In genomic region chr7:1159231-1159630, GRCh38 we compare ENCODE assay signal across 8 cellular contexts. TPM values are rescaled to one million over a fixed set of nuclear protein-coding genes. Genes with fewer than 3 reads are reported as not detected.
DNase-seq lines count a peak whose midpoint lies in the region; ATAC-seq and TF ChIP-seq lines count a peak whose summit lies in the region.
"Not testable (repeated sequence)": the region's sequence is repeated elsewhere in the genome, so short reads cannot be mapped to it uniquely, and the experiment has no call there.

No MANE protein-coding gene starts in this region.

- H3K36me3 ChIP-seq in HEK293 (ENCODE audit: control insufficient read depth in 2 of 2, insufficient read depth in 1 of 2, low read length in 2 of 2) (peaks cover 16 to 51% of the 10 kb centered on the region in 2 experiments; a peak in 2 of 3 replicates), iPS-18a (ENCODE audit: control insufficient read depth, low read depth, low read length) (peaks cover 13% of the 10 kb centered on the region)
- H3K36me3 ChIP-seq in SK-N-MC (ENCODE audit: insufficient read depth, low read length); endocrine pancreas (ENCODE audit: control insufficient read depth, insufficient read depth, low read length): not testable (repeated sequence)

- peak overlapping the region; percentile 88 for H3K4me3 Mint-ChIP-seq in activated naive CD8-positive, alpha-beta T cell treated with anti-CD3 and anti-CD28 coated beads for 36 hours
- H3K4me3 Mint-ChIP-seq in natural killer cell treated with Interleukin-12 subunit alpha and Interleukin-12 subunit beta and Interleukin-15 and Interleukin-18, amount 100 ng/mL, for 72 hours: peak overlapping the region; percentile 91
- peak overlapping the region; percentile 84 for H3K4me3 Mint-ChIP-seq in stimulated activated memory B cell treated with anti-CD40 and anti-IgM and Interleukin-4, amounts not matched to agents 10 μg/mL and 1 μg/mL and 100 μg/mL, for 72 hours

- not testable (repeated sequence) for H3K27ac ChIP-seq in AG04450 (ENCODE audit: low read depth, low read length); SK-N-MC; iPS-18a (ENCODE audit: low read length)
- peak overlapping the region; percentile 16; the same call in 1 of the 2 replicates for H3K27ac ChIP-seq in HEK293 (ENCODE audit: extremely low read depth, low read depth, low read length)

- peak overlapping the region; percentile 68 for H3K27ac Mint-ChIP-seq in activated naive CD8-positive, alpha-beta T cell treated with anti-CD3 and anti-CD28 coated beads for 36 hours
- H3K27ac Mint-ChIP-seq in natural killer cell treated with Interleukin-12 subunit alpha and Interleukin-12 subunit beta and Interleukin-15 and Interleukin-18, amount 100 ng/mL, for 72 hours: peak overlapping the region; percentile 69 to 89
- H3K27ac Mint-ChIP-seq in stimulated activated memory B cell treated with anti-CD40 and anti-IgM and Interleukin-4, amounts not matched to agents 10 μg/mL and 1 μg/mL and 100 μg/mL, for 72 hours: peak overlapping the region; percentile 94

- CTCF ChIA-PET in AG04450 (lab: Charles Lee): not testable (repeated sequence)
- CTCF ChIA-PET in HEK293 (lab: Yijun Ruan, JAX): interaction anchor here (0.7 to 3.3 kb wide), 4 partner anchors 17 to 24 kb away, joined by 3 to 13 read pairs (median 7); no protein-coding TSS in a partner anchor

- H3K4me1 ChIP-seq in HEK293 (ENCODE audit: control insufficient read depth, insufficient read depth, low read length); endocrine pancreas (ENCODE audit: control insufficient read depth, insufficient read depth, low read length); iPS-18a (ENCODE audit: control insufficient read depth, low read depth, low read length): not testable (repeated sequence)

- ATAC-seq in natural killer cell treated with Interleukin-12 subunit alpha and Interleukin-12 subunit beta and Interleukin-15 and Interleukin-18, amount 100 ng/mL, for 72 hours; stimulated activated memory B cell treated with anti-CD40 and anti-IgM and Interleukin-4, amounts not matched to agents 10 μg/mL and 1 μg/mL and 100 μg/mL, for 72 hours: not testable (repeated sequence)

- DNase-seq in AG04450 (ENCODE audit: low read depth, low spot score); SK-N-MC (ENCODE audit: low read depth, low spot score); activated naive CD8-positive, alpha-beta T cell treated with anti-CD3 and anti-CD28 coated beads for 36 hours; natural killer cell treated with Interleukin-12 subunit alpha and Interleukin-12 subunit beta and Interleukin-15 and Interleukin-18, amount 100 ng/mL, for 72 hours (ENCODE audit: low spot score): not testable (repeated sequence)

- H3K9me3 ChIP-seq in AG04450 (ENCODE audit: control insufficient read depth, insufficient read depth, low read length); HEK293 (ENCODE audit: control insufficient read depth, insufficient read depth, low read depth, low read length); SK-N-MC (ENCODE audit: low read depth, low read length); endocrine pancreas (ENCODE audit: control insufficient read depth, low read length); iPS-18a (ENCODE audit: control insufficient read depth, low read depth, low read length): not testable (repeated sequence)

- POLR2A ChIA-PET in AG04450 (lab: Yijun Ruan, JAX) (interaction anchor here (0.6 to 1.0 kb wide), 2 partner anchors 22 to 478 kb away, joined by 3 to 4 read pairs; no protein-coding TSS in a partner anchor), HEK293 (lab: Yijun Ruan, JAX) (interaction anchor here (0.9 to 1.9 kb wide), 2 partner anchors 11 to 20 kb away, joined by 3 to 11 read pairs; no protein-coding TSS in a partner anchor)

- H3K27me3 ChIP-seq in AG04450 (ENCODE audit: control insufficient read depth, insufficient read depth, low read length); endocrine pancreas (ENCODE audit: control insufficient read depth, insufficient read depth, low read length); iPS-18a (ENCODE audit: control insufficient read depth, insufficient read depth, low read length): not testable (repeated sequence)

- H3K9me3 Mint-ChIP-seq in activated naive CD8-positive, alpha-beta T cell treated with anti-CD3 and anti-CD28 coated beads for 36 hours; natural killer cell treated with Interleukin-12 subunit alpha and Interleukin-12 subunit beta and Interleukin-15 and Interleukin-18, amount 100 ng/mL, for 72 hours; stimulated activated memory B cell treated with anti-CD40 and anti-IgM and Interleukin-4, amounts not matched to agents 10 μg/mL and 1 μg/mL and 100 μg/mL, for 72 hours: not testable (repeated sequence)

- H3K9ac ChIP-seq in SK-N-MC (ENCODE audit: insufficient read length) (peak overlapping the region; percentile 77), endocrine pancreas (ENCODE audit: control insufficient read depth, insufficient read depth, low read length) (peak overlapping the region; percentile 99)
- H3K9ac ChIP-seq in iPS-18a (ENCODE audit: low read length): not testable (repeated sequence)

- H3K4me3 ChIP-seq in AG04450 (ENCODE audit: low read depth, low read length): peak overlapping the region; percentile 73
- H3K4me3 ChIP-seq in HEK293 (ENCODE audit: low read depth, low read length): peak overlapping the region; percentile 69
- H3K4me3 ChIP-seq in SK-N-MC: peak overlapping the region; percentile 82
- peak overlapping the region; percentile 76 for H3K4me3 ChIP-seq in endocrine pancreas (ENCODE audit: control insufficient read depth, insufficient read depth, low read length)
- peak overlapping the region; percentile 92 for H3K4me3 ChIP-seq in iPS-18a (ENCODE audit: low read length)

- peaks cover 28% of the 10 kb centered on the region for H3K4me1 Mint-ChIP-seq in activated naive CD8-positive, alpha-beta T cell treated with anti-CD3 and anti-CD28 coated beads for 36 hours
- peaks cover 19 to 22% of the 10 kb centered on the region in 2 donors for H3K4me1 Mint-ChIP-seq in natural killer cell treated with Interleukin-12 subunit alpha and Interleukin-12 subunit beta and Interleukin-15 and Interleukin-18, amount 100 ng/mL, for 72 hours (ENCODE audit: low read depth in 2 of 2)
- H3K4me1 Mint-ChIP-seq in stimulated activated memory B cell treated with anti-CD40 and anti-IgM and Interleukin-4, amounts not matched to agents 10 μg/mL and 1 μg/mL and 100 μg/mL, for 72 hours: peaks cover 23% of the 10 kb centered on the region

- not testable (repeated sequence) for TF ChIP-seq CTCF in AG04450 (IDR thresholded peaks at IDR 0.05; ENCODE audit: low read depth, low read length); HEK293 (tag by site-specific recombination; IDR thresholded peaks at IDR 0.05)

- H3K36me3 Mint-ChIP-seq in activated naive CD8-positive, alpha-beta T cell treated with anti-CD3 and anti-CD28 coated beads for 36 hours: not testable (repeated sequence)
- peaks cover 11% of the 10 kb centered on the region for H3K36me3 Mint-ChIP-seq in natural killer cell treated with Interleukin-12 subunit alpha and Interleukin-12 subunit beta and Interleukin-15 and Interleukin-18, amount 100 ng/mL, for 72 hours
- H3K36me3 Mint-ChIP-seq in stimulated activated memory B cell treated with anti-CD40 and anti-IgM and Interleukin-4, amounts not matched to agents 10 μg/mL and 1 μg/mL and 100 μg/mL, for 72 hours: peaks cover 19% of the 10 kb centered on the region

- not testable (repeated sequence) for H3K27me3 Mint-ChIP-seq in activated naive CD8-positive, alpha-beta T cell treated with anti-CD3 and anti-CD28 coated beads for 36 hours; natural killer cell treated with Interleukin-12 subunit alpha and Interleukin-12 subunit beta and Interleukin-15 and Interleukin-18, amount 100 ng/mL, for 72 hours; stimulated activated memory B cell treated with anti-CD40 and anti-IgM and Interleukin-4, amounts not matched to agents 10 μg/mL and 1 μg/mL and 100 μg/mL, for 72 hours

TF ChIP-seq in HEK293, 187 proteins besides CTCF, POLR2A, EP300 and RAD21:
- peak; percentile 48 for TF ChIP-seq GLIS1 (tag by site-specific recombination; IDR thresholded peaks at IDR 0.05)

RNA-seq across cellular contexts. Expression of gene ZFAND2A, which starts 0.8 kb away (rescaled TPM):
- 37.7 and 38.9 TPM in 2 replicates for polyA plus RNA-seq in AG04450 (2011; rRNA removed)
- polyA minus RNA-seq in AG04450 (2011; rRNA and poly(A)+ RNA removed): 11.7 and 18.3 TPM in 2 replicates
- total RNA-seq in activated naive CD8-positive, alpha-beta T cell treated with anti-CD3 and anti-CD28 coated beads for 36 hours: 10 to 100 TPM; 22.0 to 23.6 TPM
- 10 to 100 TPM; 34.7 to 41.2 TPM for total RNA-seq in natural killer cell treated with Interleukin-12 subunit alpha and Interleukin-12 subunit beta and Interleukin-15 and Interleukin-18, amount 100 ng/mL, for 72 hours
